ENCODE assay signal across 17 cellular contexts in the genomic region with DNA sequence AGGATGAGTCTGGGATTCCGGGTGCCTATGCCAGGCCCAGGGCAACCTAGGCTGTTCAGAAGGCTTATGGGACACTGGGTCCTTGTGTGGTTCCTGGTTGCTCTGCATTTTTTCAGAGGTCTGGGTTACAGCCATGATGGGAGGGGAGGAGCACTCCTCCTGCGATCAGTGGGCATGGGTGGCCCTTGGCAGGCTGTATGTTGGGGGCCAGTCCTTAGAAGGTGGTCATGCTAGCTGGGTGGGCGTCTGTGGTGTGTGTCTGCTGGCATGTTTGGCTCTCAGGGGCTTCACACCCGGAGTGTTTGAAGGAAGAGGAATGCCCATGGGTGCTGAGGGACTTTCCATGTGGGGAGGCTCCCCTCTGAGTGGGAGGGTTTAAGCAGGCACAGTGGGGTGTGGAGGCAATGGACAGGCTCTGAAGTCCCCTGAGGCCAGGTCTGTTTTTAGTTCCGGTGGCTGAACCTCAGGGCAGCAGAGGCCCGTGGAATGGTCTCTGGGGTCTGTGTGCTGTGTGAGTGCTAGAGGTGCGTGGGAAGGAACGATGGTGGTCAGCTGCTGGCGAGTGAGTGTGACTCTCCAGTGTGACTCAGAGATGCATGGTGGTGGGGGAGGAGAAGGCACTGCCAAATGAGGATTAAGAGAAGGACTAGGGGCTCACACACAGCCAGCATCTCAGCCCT. TPM values are rescaled to one million over a fixed set of nuclear protein-coding genes. Genes with fewer than 3 reads are reported as not detected.
DNase-seq lines count a peak whose midpoint lies in the region; ATAC-seq and TF ChIP-seq lines count a peak whose summit lies in the region.
"Had no signal": no experiment of that assay in that cellular context is flagged by ENCODE, and none has a peak within 500 bp of the region (broad histone marks: within the 10 kb centered on the region; RNA-seq: fewer than 3 reads in every experiment).

No MANE protein-coding gene starts in this region.

- ATAC-seq in GM18861 (IDR thresholded peaks at IDR 0.05; ENCODE audit: unreplicated experiment) = peak; percentile 39
- peak; percentile 46 for ATAC-seq in HG02610 (IDR thresholded peaks at IDR 0.05; ENCODE audit: unreplicated experiment)
- peak; percentile 57 to 67 for ATAC-seq in stimulated activated naive B cell treated with anti-CD40 and anti-IgM and Interleukin-4, amounts not matched to agents 10 μg/mL and 1 μg/mL and 100 μg/mL, for 72 hours (replicated peaks)
- ATAC-seq: activated CD4-positive, alpha-beta T cell treated with anti-CD3 and anti-CD28 coated beads for 36 hours; activated T-cell treated with anti-CD3 and anti-CD28 coated beads, Interleukin-2, amount 50 U/mL, for 4 hours; esophagus mucosa had no signal

- intact Hi-C loops in prostate gland (cut with DNase I) = no loop called here

- TF ChIP-seq POLR2A in prostate gland (IDR thresholded peaks at IDR 0.05) = no peak

- no peaks in the 10 kb centered on the region for H3K9me3 ChIP-seq in prostate gland

- no peaks in the 10 kb centered on the region for H3K4me1 ChIP-seq in prostate gland (replicated peaks)

- DNase-seq in LHCN-M2 (ENCODE audit: low read depth) = peak; percentile 9
- DNase-seq in stimulated activated naive B cell treated with anti-CD40 and anti-IgM and Interleukin-4, amounts not matched to agents 10 μg/mL and 1 μg/mL and 100 μg/mL, for 72 hours = peak; percentile 44
- DNase-seq in A172 (ENCODE audit: low spot score) = no peak
- no peak for DNase-seq in prostate gland (ENCODE audit: low spot score)
- no peak for DNase-seq in SHP77 (lab: John Stamatoyannopoulos, UW)
- DNase-seq: activated CD4-positive, alpha-beta T cell treated with anti-CD3 and anti-CD28 coated beads for 36 hours; activated T-cell treated with anti-CD3 and anti-CD28 coated beads, Interleukin-2, amount 50 U/mL, for 4 hours; amniotic stem cell; cortex of kidney; PC-9; substantia nigra; T-helper 1 cell had no signal

- no peaks in the 10 kb centered on the region for H3K36me3 ChIP-seq in prostate gland

- no peak for TF ChIP-seq CTCF in prostate gland (IDR thresholded peaks at IDR 0.05)

- no peak overlapping the region for H3K27ac ChIP-seq in prostate gland
- H3K27ac ChIP-seq: PC-9, skin epidermis had no signal

- H3K4me1 Mint-ChIP-seq in stimulated activated naive B cell treated with anti-CD40 and anti-IgM and Interleukin-4, amounts not matched to agents 10 μg/mL and 1 μg/mL and 100 μg/mL, for 72 hours = peaks cover 33 to 59% of the 10 kb centered on the region in 2 donors

- H3K4me3 ChIP-seq in prostate gland = no peak overlapping the region
- H3K4me3 ChIP-seq: lung, PC-9, skin epidermis had no signal

- H3K27ac Mint-ChIP-seq in stimulated activated naive B cell treated with anti-CD40 and anti-IgM and Interleukin-4, amounts not matched to agents 10 μg/mL and 1 μg/mL and 100 μg/mL, for 72 hours = peak overlapping the region; percentile 75
- H3K27ac Mint-ChIP-seq: activated CD4-positive, alpha-beta T cell treated with anti-CD3 and anti-CD28 coated beads for 36 hours had no signal

- H3K36me3 Mint-ChIP-seq in stimulated activated naive B cell treated with anti-CD40 and anti-IgM and Interleukin-4, amounts not matched to agents 10 μg/mL and 1 μg/mL and 100 μg/mL, for 72 hours = no peaks in the 10 kb centered on the region

- H3K27me3 Mint-ChIP-seq in stimulated activated naive B cell treated with anti-CD40 and anti-IgM and Interleukin-4, amounts not matched to agents 10 μg/mL and 1 μg/mL and 100 μg/mL, for 72 hours = peaks cover 7 to 16% of the 10 kb centered on the region in 2 donors

- no peaks in the 10 kb centered on the region for H3K9me3 Mint-ChIP-seq in stimulated activated naive B cell treated with anti-CD40 and anti-IgM and Interleukin-4, amounts not matched to agents 10 μg/mL and 1 μg/mL and 100 μg/mL, for 72 hours
- H3K9me3 Mint-ChIP-seq: activated T-cell treated with anti-CD3 and anti-CD28 coated beads, Interleukin-2, amount 50 U/mL, for 4 hours had no signal

- 85% methylated on average over 8 of the region's 9 CpGs for WGBS in prostate gland

- peaks cover 2% of the 10 kb centered on the region for H3K27me3 ChIP-seq in prostate gland (replicated peaks; ENCODE audit: insufficient read depth)

- no peak overlapping the region for H3K4me3 Mint-ChIP-seq in stimulated activated naive B cell treated with anti-CD40 and anti-IgM and Interleukin-4, amounts not matched to agents 10 μg/mL and 1 μg/mL and 100 μg/mL, for 72 hours
- H3K4me3 Mint-ChIP-seq: activated CD4-positive, alpha-beta T cell treated with anti-CD3 and anti-CD28 coated beads for 36 hours; activated T-cell treated with anti-CD3 and anti-CD28 coated beads, Interleukin-2, amount 50 U/mL, for 4 hours had no signal

RNA-seq across cellular contexts. Expression of a gene that starts 25.3 kb away (rescaled TPM):
- total RNA-seq in LHCN-M2 (2014; rRNA removed) (not detected in 2 replicates), prostate gland (1 to 10 TPM in 1 of 2 donors, not detected in 1; 4.1 TPM)
- polyA plus RNA-seq in LHCN-M2 (2012) = not detected
- not detected in 2 replicates for total RNA-seq in A172 (2014; rRNA removed; shearing (Covaris generic))
- total RNA-seq: activated CD4-positive, alpha-beta T cell treated with anti-CD3 and anti-CD28 coated beads for 36 hours; PC-9 had no signal

Comparison
In these comparisons a context has a peak if more than half of its experiments do, and no peak if none do; other contexts are left out.
1. DNase-seq: peak in LHCN-M2 (single experiment) and stimulated activated naive B cell treated with anti-CD40 and anti-IgM and Interleukin-4, amounts not matched to agents 10 μg/mL and 1 μg/mL and 100 μg/mL, for 72 hours (single experiment); none in A172 (single experiment), prostate gland (single experiment) and SHP77 (0 of 2).
2. Peak in every context shown above with its lines, with median percentiles within 50 percentile points of each other: ATAC-seq.